24 cellular contexts compared by ENCODE assay signal in the genomic region with DNA sequence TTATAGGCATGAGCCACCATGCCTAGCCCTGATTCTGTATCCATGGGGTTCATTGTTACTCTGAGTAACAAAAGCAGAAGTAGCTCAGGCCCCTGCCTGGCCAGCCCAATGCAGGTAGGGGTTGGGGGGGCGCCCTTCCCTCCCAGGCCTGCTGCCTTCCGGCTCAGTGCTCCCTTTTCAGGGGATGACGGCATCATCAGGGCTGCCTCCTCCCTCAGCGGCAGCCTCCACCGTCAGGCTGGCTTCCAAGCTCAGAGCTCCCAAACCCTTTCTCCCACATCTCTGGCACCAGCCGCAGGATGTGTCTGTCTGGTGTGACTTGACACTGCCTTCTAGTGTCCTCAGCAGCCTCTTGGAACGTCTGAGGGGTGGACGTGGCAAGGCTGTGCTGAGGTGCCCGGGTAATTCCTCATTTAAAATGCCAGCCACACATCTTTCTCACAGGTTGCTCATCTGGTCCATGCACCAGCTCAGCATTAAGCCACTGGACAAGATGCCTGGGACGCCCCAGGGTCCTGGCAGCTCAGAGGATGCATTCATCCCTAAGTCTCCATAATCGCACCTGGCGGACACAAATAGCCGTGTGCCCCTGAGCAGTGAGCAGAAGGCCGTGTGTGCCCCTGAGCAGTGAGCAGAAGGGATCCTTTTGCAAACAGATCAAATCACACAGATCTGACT. TPM values are rescaled to one million over a fixed set of nuclear protein-coding genes. Genes with fewer than 3 reads are reported as not detected.
DNase-seq lines count a peak whose midpoint lies in the region; ATAC-seq, FAIRE-seq and TF ChIP-seq lines count a peak whose summit lies in the region.
"Had no signal": no experiment of that assay in that cellular context is flagged by ENCODE, and none has a peak within 500 bp of the region (broad histone marks: within the 10 kb centered on the region; RNA-seq: fewer than 3 reads in every experiment).

No MANE protein-coding gene starts in this region.

- TF ChIP-seq RAD21 in HepG2 (CRISPR knock-in tag; IDR thresholded peaks at IDR 0.05), result no peak

- 13% methylated on average over 10 of the region's 14 CpGs for WGBS in HepG2 (ENCODE audit: low lambda C conversion rate)
- WGBS in right lobe of liver (ENCODE audit: insufficient coverage, low coverage, low lambda C conversion rate, missing lambda C conversion rate), result 53% methylated on average over 8 of the region's 14 CpGs

- no peaks in the 10 kb centered on the region for H3K9me3 Mint-ChIP-seq in neural progenitor cell
- H3K9me3 Mint-ChIP-seq in stimulated activated memory B cell treated with anti-CD40 and anti-IgM and Interleukin-4, amounts not matched to agents 10 μg/mL and 1 μg/mL and 100 μg/mL, for 72 hours, result no peaks in the 10 kb centered on the region
- H3K9me3 Mint-ChIP-seq: CD4-positive, CD25-positive, alpha-beta regulatory T cell had no signal

- no peak for TF ChIP-seq POLR2A in HepG2 (IDR thresholded peaks at IDR 0.05; ENCODE audit: insufficient read depth in 1 of 2, low read depth in 2 of 2, low read length in 2 of 2)
- TF ChIP-seq POLR2A in right lobe of liver (IDR thresholded peaks at IDR 0.05), result no peak

- TF ChIP-seq CTCF in HepG2 (CRISPR knock-in tag; IDR thresholded peaks at IDR 0.05) (no peak), right lobe of liver (IDR thresholded peaks at IDR 0.05) (no peak), neural progenitor cell (IDR thresholded peaks at IDR 0.05) (no peak)

- no peak for DNase-seq in HepG2 (ENCODE audit: low spot score)
- DNase-seq in right lobe of liver, result no peak
- peak; percentile 22 for DNase-seq in UCSD-AML1 (lab: John Stamatoyannopoulos, UW; ENCODE audit: unreplicated experiment)
- DNase-seq in neural progenitor cell (ENCODE audit: low spot score), result no peak
- no peak for DNase-seq in activated CD4-positive, alpha-beta T cell treated with anti-CD3 and anti-CD28 coated beads for 1 hour
- no peak for DNase-seq in GM03348 (ENCODE audit: low spot score)
- DNase-seq: BE2C; CD4-positive, CD25-positive, alpha-beta regulatory T cell; COR-L47; MV-4-11; NCI-H1105 treated with DMSO at 0.1 percent for 48 hours; NCI-H2171; NCI-H345; NCI-H524; NCI-H82; SJCRH30 had no signal

- H3K9ac ChIP-seq in HepG2 (ENCODE audit: insufficient read depth, low read depth, low read length) (no peak overlapping the region), neural progenitor cell (no peak overlapping the region)
- H3K9ac ChIP-seq: KMS-11 had no signal

- H4K20me1 ChIP-seq in HepG2 (ENCODE audit: insufficient read depth, low read length) (no peaks in the 10 kb centered on the region), neural progenitor cell (ENCODE audit: low read depth) (no peaks in the 10 kb centered on the region)

- peaks cover 4% of the 10 kb centered on the region for H3K36me3 Mint-ChIP-seq in neural progenitor cell
- H3K36me3 Mint-ChIP-seq in stimulated activated memory B cell treated with anti-CD40 and anti-IgM and Interleukin-4, amounts not matched to agents 10 μg/mL and 1 μg/mL and 100 μg/mL, for 72 hours, result no peaks in the 10 kb centered on the region
- H3K36me3 Mint-ChIP-seq: CD4-positive, CD25-positive, alpha-beta regulatory T cell had no signal

- peaks cover 2% of the 10 kb centered on the region for H3K27me3 Mint-ChIP-seq in neural progenitor cell (ENCODE audit: insufficient read depth, low read depth)
- H3K27me3 Mint-ChIP-seq in stimulated activated memory B cell treated with anti-CD40 and anti-IgM and Interleukin-4, amounts not matched to agents 10 μg/mL and 1 μg/mL and 100 μg/mL, for 72 hours, result peaks cover 74% of the 10 kb centered on the region

- H3K27ac ChIP-seq in HepG2 (ENCODE audit: extremely low read length, insufficient read depth, low read length) (no peak overlapping the region), right lobe of liver (no peak overlapping the region), neural progenitor cell (no peak overlapping the region)
- H3K27ac ChIP-seq: A549, KMS-11, Peyer's patch, SJCRH30 had no signal

- H3K27me3 ChIP-seq in HepG2 (ENCODE audit: control insufficient read depth in 1 of 2, insufficient read depth in 2 of 2, low read length in 2 of 2) (peaks cover 3 to 57% of the 10 kb centered on the region in 2 experiments; a peak in 4 of 5 replicates), right lobe of liver (no peaks in the 10 kb centered on the region), neural progenitor cell (no peaks in the 10 kb centered on the region)
- H3K27me3 ChIP-seq: BE2C, Peyer's patch had no signal

- TF ChIP-seq EP300 in HepG2 (IDR thresholded peaks at IDR 0.05; ENCODE audit: low read depth in 2 of 2, low read length in 2 of 2) (no peak), HepG2 (CRISPR knock-in tag; IDR thresholded peaks at IDR 0.05; ENCODE audit: borderline replicate concordance) (no peak)

- BruUV-seq in HepG2 (replicated peaks; lab: Mats Ljungman, UMichigan), result no TSS peak

- H3K4me3 ChIP-seq in HepG2 (replicated peaks in 1 of 3; ENCODE audit: insufficient read depth in 1 of 3, low read depth in 2 of 3, low read length in 3 of 3), result no peak overlapping the region
- no peak overlapping the region for H3K4me3 ChIP-seq in right lobe of liver
- no peak overlapping the region for H3K4me3 ChIP-seq in neural progenitor cell
- H3K4me3 ChIP-seq: A549, Peyer's patch, SJCRH30 had no signal

- POLR2A ChIA-PET in HepG2 (lab: Yijun Ruan, JAX), result no interaction called here

- no peaks in the 10 kb centered on the region for H3K9me3 ChIP-seq in HepG2 (ENCODE audit: low read length)
- H3K9me3 ChIP-seq in right lobe of liver, result no peaks in the 10 kb centered on the region
- no peaks in the 10 kb centered on the region for H3K9me3 ChIP-seq in neural progenitor cell (ENCODE audit: low read depth)
- H3K9me3 ChIP-seq: A549, BE2C, Peyer's patch, SJCRH30 had no signal

- no peak overlapping the region for H3K4me2 ChIP-seq in HepG2 (ENCODE audit: low read depth, low read length)
- H3K4me2 ChIP-seq in neural progenitor cell, result no peak overlapping the region
- H3K4me2 ChIP-seq: A549, KMS-11 had no signal

- CTCF ChIA-PET in HepG2 (lab: Yijun Ruan, JAX; ENCODE audit: low intra/inter-chr PET ratio, low total read pairs), result no interaction called here

- H3K27ac Mint-ChIP-seq in neural progenitor cell, result peak overlapping the region; percentile 76
- H3K27ac Mint-ChIP-seq in stimulated activated memory B cell treated with anti-CD40 and anti-IgM and Interleukin-4, amounts not matched to agents 10 μg/mL and 1 μg/mL and 100 μg/mL, for 72 hours, result no peak overlapping the region
- H3K27ac Mint-ChIP-seq: CD4-positive, CD25-positive, alpha-beta regulatory T cell had no signal

- in situ Hi-C loops in HepG2 (cut with HindIII; ENCODE audit: extremely low pct_ligation_motif_present, low pct_unique_long_range_greater_than_20kb), result no loop called here

- H3K79me2 ChIP-seq in HepG2 (ENCODE audit: insufficient read depth, low read length) (no peaks in the 10 kb centered on the region), neural progenitor cell (ENCODE audit: low read depth) (no peaks in the 10 kb centered on the region)

- H3K4me1 ChIP-seq in HepG2 (ENCODE audit: insufficient read depth, low read length) (no peaks in the 10 kb centered on the region), right lobe of liver (no peaks in the 10 kb centered on the region), neural progenitor cell (no peaks in the 10 kb centered on the region)
- H3K4me1 ChIP-seq: A549, BE2C, Peyer's patch, SJCRH30 had no signal

- peaks cover 3% of the 10 kb centered on the region for H3K4me1 Mint-ChIP-seq in neural progenitor cell
- H3K4me1 Mint-ChIP-seq in stimulated activated memory B cell treated with anti-CD40 and anti-IgM and Interleukin-4, amounts not matched to agents 10 μg/mL and 1 μg/mL and 100 μg/mL, for 72 hours, result no peaks in the 10 kb centered on the region
- H3K4me1 Mint-ChIP-seq: CD4-positive, CD25-positive, alpha-beta regulatory T cell had no signal

- no peak for FAIRE-seq in HepG2 (lab: Jason Lieb, UNC)
- FAIRE-seq: A549, G401.6, GM18507, H1 had no signal

- no peaks in the 10 kb centered on the region for H3F3A ChIP-seq in neural progenitor cell (ENCODE audit: low read depth)

- intact Hi-C loops in HepG2 (cut with micrococcal nuclease; ENCODE audit: unreplicated experiment) (no loop called here), right lobe of liver (cut with DNase I) (no loop called here)

- ATAC-seq in HepG2, result no peak; the same call in 2 of the 3 replicates
- ATAC-seq in right lobe of liver, result no peak
- no peak for ATAC-seq in HG02623 (IDR thresholded peaks at IDR 0.05; ENCODE audit: unreplicated experiment)
- no peak for ATAC-seq in stimulated activated memory B cell treated with anti-CD40 and anti-IgM and Interleukin-4, amounts not matched to agents 10 μg/mL and 1 μg/mL and 100 μg/mL, for 72 hours
- ATAC-seq: A549 had no signal

- no peak overlapping the region for H3K4me3 Mint-ChIP-seq in neural progenitor cell
- H3K4me3 Mint-ChIP-seq in stimulated activated memory B cell treated with anti-CD40 and anti-IgM and Interleukin-4, amounts not matched to agents 10 μg/mL and 1 μg/mL and 100 μg/mL, for 72 hours, result no peak overlapping the region
- H3K4me3 Mint-ChIP-seq: CD4-positive, CD25-positive, alpha-beta regulatory T cell had no signal

- H2AFZ ChIP-seq in HepG2 (ENCODE audit: low read length) (no peak overlapping the region), neural progenitor cell (replicated peaks) (no peak overlapping the region)

- H3K36me3 ChIP-seq in HepG2 (replicated peaks in 1 of 2; ENCODE audit: control insufficient read depth in 1 of 2, insufficient read depth in 2 of 2, low read length in 2 of 2), result no peaks in the 10 kb centered on the region
- H3K36me3 ChIP-seq in right lobe of liver, result no peaks in the 10 kb centered on the region
- H3K36me3 ChIP-seq in neural progenitor cell, result no peaks in the 10 kb centered on the region
- H3K36me3 ChIP-seq: BE2C, Peyer's patch, SJCRH30 had no signal

RNA-seq across cellular contexts. Expression of a gene that starts 38.2 kb away (rescaled TPM):
- not detected in 2 replicates for total RNA-seq in HepG2 (2016; rRNA removed; fragmentation: Illumina TruSeq; extraction: Trizol)
- total RNA-seq in HepG2 (2016; cell fraction: cytosol; rRNA removed; fragmentation: Illumina TruSeq; extraction: Trizol; ENCODE audit: low read depth), result not detected in 2 replicates
- total RNA-seq in HepG2 (2016; cell fraction: insoluble cytoplasmic fraction; rRNA removed; fragmentation: Illumina TruSeq; extraction: Trizol), result not detected in 2 replicates
- total RNA-seq in HepG2 (2016; cell fraction: membrane; rRNA removed; fragmentation: Illumina TruSeq; extraction: Trizol), result not detected in 2 replicates
- not detected in 2 replicates for total RNA-seq in HepG2 (2016; cell fraction: nucleus; rRNA removed; fragmentation: Illumina TruSeq; extraction: Trizol)
- polyA plus RNA-seq in HepG2 (2011; rRNA removed), result not detected in 2 replicates
- not detected in 2 replicates for polyA plus RNA-seq in HepG2 (2011; cell fraction: cytosol; rRNA removed)
- not detected in 2 replicates for polyA plus RNA-seq in HepG2 (2011; cell fraction: nucleus; rRNA removed)
- not detected in 2 replicates for polyA plus RNA-seq in HepG2 (2012)
- polyA plus RNA-seq in HepG2 (2016; cell fraction: cytosol; fragmentation: Illumina TruSeq; extraction: Trizol; ENCODE audit: low read depth), result not detected in 2 replicates
- not detected in 2 replicates for polyA plus RNA-seq in HepG2 (2016; cell fraction: insoluble cytoplasmic fraction; fragmentation: Illumina TruSeq; extraction: Trizol; ENCODE audit: low read depth)
- not detected in 2 replicates for polyA plus RNA-seq in HepG2 (2016; cell fraction: membrane; fragmentation: Illumina TruSeq; extraction: Trizol; ENCODE audit: low read depth)
- polyA plus RNA-seq in HepG2 (2016; cell fraction: nucleus; fragmentation: Illumina TruSeq; extraction: Trizol; ENCODE audit: insufficient read depth, low read depth), result not detected in 2 replicates
- not detected in 2 replicates for polyA minus RNA-seq in HepG2 (2011; rRNA and poly(A)+ RNA removed; ENCODE audit: low replicate concordance)
- polyA minus RNA-seq in HepG2 (2011; cell fraction: cytosol; rRNA and poly(A)+ RNA removed), result not detected in 2 replicates
- polyA minus RNA-seq in HepG2 (2011; cell fraction: nucleus; rRNA and poly(A)+ RNA removed), result not detected in 2 replicates
- not detected for total RNA-seq in right lobe of liver
- 0.06 TPM in 1 of 2 replicates, not detected in the other for total RNA-seq in neural progenitor cell (ENCODE audit: low replicate concordance)
- total RNA-seq: CD4-positive, CD25-positive, alpha-beta regulatory T cell; Peyer's patch; SJCRH30 had no signal
- polyA plus RNA-seq: A549; CD4-positive, CD25-positive, alpha-beta regulatory T cell had no signal

RNA-seq across cellular contexts. Expression of a gene that starts 48.2 kb away (rescaled TPM):
- total RNA-seq in HepG2 (2016; rRNA removed; fragmentation: Illumina TruSeq; extraction: Trizol), result 7.4 and 15.1 TPM in 2 replicates
- total RNA-seq in HepG2 (2016; cell fraction: cytosol; rRNA removed; fragmentation: Illumina TruSeq; extraction: Trizol; ENCODE audit: low read depth), result 3.5 and 6.4 TPM in 2 replicates
- total RNA-seq in HepG2 (2016; cell fraction: insoluble cytoplasmic fraction; rRNA removed; fragmentation: Illumina TruSeq; extraction: Trizol), result 7.5 and 15.3 TPM in 2 replicates
- 4.1 and 5.0 TPM in 2 replicates for total RNA-seq in HepG2 (2016; cell fraction: membrane; rRNA removed; fragmentation: Illumina TruSeq; extraction: Trizol)
- 18.0 and 18.9 TPM in 2 replicates for total RNA-seq in HepG2 (2016; cell fraction: nucleus; rRNA removed; fragmentation: Illumina TruSeq; extraction: Trizol)
- 9.3 and 16.0 TPM in 2 replicates for polyA plus RNA-seq in HepG2 (2011; rRNA removed)
- polyA plus RNA-seq in HepG2 (2011; cell fraction: cytosol; rRNA removed), result 3.8 and 7.7 TPM in 2 replicates
- polyA plus RNA-seq in HepG2 (2011; cell fraction: nucleus; rRNA removed), result 83.4 and 101 TPM in 2 replicates
- polyA plus RNA-seq in HepG2 (2012), result 5.9 and 7.4 TPM in 2 replicates
- polyA plus RNA-seq in HepG2 (2016; cell fraction: cytosol; fragmentation: Illumina TruSeq; extraction: Trizol; ENCODE audit: low read depth), result 1.8 and 2.1 TPM in 2 replicates
- polyA plus RNA-seq in HepG2 (2016; cell fraction: insoluble cytoplasmic fraction; fragmentation: Illumina TruSeq; extraction: Trizol; ENCODE audit: low read depth), result 7.7 and 9.3 TPM in 2 replicates
- 3.1 and 4.0 TPM in 2 replicates for polyA plus RNA-seq in HepG2 (2016; cell fraction: membrane; fragmentation: Illumina TruSeq; extraction: Trizol; ENCODE audit: low read depth)
- polyA plus RNA-seq in HepG2 (2016; cell fraction: nucleus; fragmentation: Illumina TruSeq; extraction: Trizol; ENCODE audit: insufficient read depth, low read depth), result 42.6 and 43.4 TPM in 2 replicates
- polyA minus RNA-seq in HepG2 (2011; rRNA and poly(A)+ RNA removed; ENCODE audit: low replicate concordance), result 14.8 and 17.9 TPM in 2 replicates
- 6.2 and 7.0 TPM in 2 replicates for polyA minus RNA-seq in HepG2 (2011; cell fraction: cytosol; rRNA and poly(A)+ RNA removed)
- polyA minus RNA-seq in HepG2 (2011; cell fraction: nucleus; rRNA and poly(A)+ RNA removed), result 28.0 and 28.3 TPM in 2 replicates
- total RNA-seq in right lobe of liver, result 10 to 100 TPM in 5 of 6 experiments, 1 to 10 TPM in 1; 9.7 to 23.6 (median 14.2) TPM
- 8.3 and 21.8 TPM in 2 replicates for total RNA-seq in neural progenitor cell (ENCODE audit: low replicate concordance)

RNA-seq across cellular contexts. Expression of a gene that starts 59.9 kb away (rescaled TPM):
- total RNA-seq in HepG2 (2016; rRNA removed; fragmentation: Illumina TruSeq; extraction: Trizol) (0.09 and 0.52 TPM in 2 replicates), right lobe of liver (1 to 10 TPM in 1 of 6 experiments, under 1 TPM in 3, not detected in 2; 0.20 to 1.6 (median 0.34) TPM), neural progenitor cell (ENCODE audit: low replicate concordance) (3.1 and 5.8 TPM in 2 replicates)
- total RNA-seq in HepG2 (2016; cell fraction: cytosol; rRNA removed; fragmentation: Illumina TruSeq; extraction: Trizol; ENCODE audit: low read depth), result not detected in 2 replicates
- 0.06 and 0.11 TPM in 2 replicates for total RNA-seq in HepG2 (2016; cell fraction: insoluble cytoplasmic fraction; rRNA removed; fragmentation: Illumina TruSeq; extraction: Trizol)
- total RNA-seq in HepG2 (2016; cell fraction: membrane; rRNA removed; fragmentation: Illumina TruSeq; extraction: Trizol), result 0.24 TPM in 1 of 2 replicates, not detected in the other
- 0.09 TPM in 1 of 2 replicates, not detected in the other for total RNA-seq in HepG2 (2016; cell fraction: nucleus; rRNA removed; fragmentation: Illumina TruSeq; extraction: Trizol)
- polyA plus RNA-seq in HepG2 (2011; rRNA removed), result 0.05 TPM in 2 replicates
- 0.08 and 0.11 TPM in 2 replicates for polyA plus RNA-seq in HepG2 (2011; cell fraction: cytosol; rRNA removed)
- polyA plus RNA-seq in HepG2 (2011; cell fraction: nucleus; rRNA removed), result 0.16 and 0.56 TPM in 2 replicates
- polyA plus RNA-seq in HepG2 (2012), result 0.03 and 0.16 TPM in 2 replicates
- polyA plus RNA-seq in HepG2 (2016; cell fraction: cytosol; fragmentation: Illumina TruSeq; extraction: Trizol; ENCODE audit: low read depth), result not detected in 2 replicates
- polyA plus RNA-seq in HepG2 (2016; cell fraction: insoluble cytoplasmic fraction; fragmentation: Illumina TruSeq; extraction: Trizol; ENCODE audit: low read depth), result 0.05 and 0.07 TPM in 2 replicates
- polyA plus RNA-seq in HepG2 (2016; cell fraction: membrane; fragmentation: Illumina TruSeq; extraction: Trizol; ENCODE audit: low read depth), result 0.05 TPM in 1 of 2 replicates, not detected in the other
- polyA plus RNA-seq in HepG2 (2016; cell fraction: nucleus; fragmentation: Illumina TruSeq; extraction: Trizol; ENCODE audit: insufficient read depth, low read depth), result not detected in 2 replicates
- 1.3 TPM in 1 of 2 replicates, not detected in the other for polyA minus RNA-seq in HepG2 (2011; rRNA and poly(A)+ RNA removed; ENCODE audit: low replicate concordance)
- polyA minus RNA-seq in HepG2 (2011; cell fraction: cytosol; rRNA and poly(A)+ RNA removed), result not detected in 2 replicates
- polyA minus RNA-seq in HepG2 (2011; cell fraction: nucleus; rRNA and poly(A)+ RNA removed), result 0.52 TPM in 1 of 2 replicates, not detected in the other
- total RNA-seq: CD4-positive, CD25-positive, alpha-beta regulatory T cell had no signal
- polyA plus RNA-seq: CD4-positive, CD25-positive, alpha-beta regulatory T cell had no signal
